In the genomic region with DNA sequence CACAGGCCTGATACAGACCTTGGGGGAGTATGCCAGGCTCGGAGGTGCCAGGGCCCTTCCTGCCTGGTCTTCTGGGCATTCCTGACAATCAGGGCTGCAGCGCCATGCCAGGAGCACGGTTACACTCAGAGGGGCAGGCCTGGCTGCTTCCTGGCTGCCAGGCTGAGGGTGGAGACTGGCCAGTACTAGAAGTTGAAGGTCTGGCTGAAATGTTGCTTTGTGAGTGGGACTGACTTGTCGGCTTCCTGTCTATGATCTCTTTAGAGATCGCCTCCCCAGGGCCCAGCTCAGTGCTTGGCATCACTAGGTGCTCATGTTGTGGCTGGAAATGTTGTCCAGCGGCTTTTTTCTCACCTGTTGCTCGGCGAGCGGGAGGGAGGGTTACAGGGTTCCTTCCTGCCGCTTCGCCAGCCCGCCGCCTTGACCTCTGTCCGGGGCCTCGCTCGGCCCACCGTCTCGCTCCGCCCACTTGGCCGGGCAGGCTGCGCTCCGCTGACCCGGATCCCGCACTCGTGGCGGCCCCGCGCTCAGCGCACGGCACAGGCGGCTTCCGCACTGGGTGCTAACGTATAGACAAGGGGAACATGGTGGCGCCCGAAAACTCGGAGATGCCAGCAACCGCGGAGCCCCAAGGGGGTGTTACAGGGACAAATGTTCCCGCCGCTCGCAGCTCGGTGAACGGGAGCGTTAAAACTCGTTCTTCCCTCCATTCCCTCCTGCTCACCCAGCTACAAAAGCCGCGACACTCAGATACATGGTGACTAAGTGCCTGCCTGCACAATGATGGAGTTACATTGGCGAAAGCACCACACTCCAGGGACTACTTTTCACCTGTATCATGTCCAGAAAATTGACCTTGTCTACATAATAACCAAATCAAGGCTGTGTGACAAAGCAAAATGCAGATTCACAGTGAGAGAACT, we compare ENCODE assay signal across 8 cellular contexts. TPM values are rescaled to one million over a fixed set of nuclear protein-coding genes. Genes with fewer than 3 reads are reported as not detected.
DNase-seq lines count a peak whose midpoint lies in the region; ATAC-seq, FAIRE-seq and TF ChIP-seq lines count a peak whose summit lies in the region.

No MANE protein-coding gene starts in this region.

- POLR2A ChIA-PET in BJ (lab: Charles Lee), result no interaction called here

- H3K36me3 ChIP-seq in BJ (ENCODE audit: control insufficient read depth, insufficient read depth, low read length), result peaks cover 4% of the 10 kb centered on the region

- peak; percentile 58 for FAIRE-seq in urothelium cell line (lab: Jason Lieb, UNC)

- ATAC-seq in GM19025 (IDR thresholded peaks at IDR 0.05; ENCODE audit: low read depth, unreplicated experiment) (peak; percentile 63), HG03571 (IDR thresholded peaks at IDR 0.05; ENCODE audit: unreplicated experiment) (peak; percentile 68)

- H3K4me3 ChIP-seq in BJ (ENCODE audit: low read depth, low read length), result peak overlapping the region; percentile 36

- no peaks in the 10 kb centered on the region for H3K9me3 Mint-ChIP-seq in mesothelial cell of epicardium

- no peak for DNase-seq in BJ (ENCODE audit: low read depth)
- peak; percentile 58 for DNase-seq in dermis blood vessel endothelial cell
- DNase-seq in mesothelial cell of epicardium (ENCODE audit: low spot score in 2 of 2, unreplicated experiment in 2 of 2), result no peak
- DNase-seq in urothelium cell line (ENCODE audit: low spot score), result no peak
- no peak for DNase-seq in NCI-H2107 (lab: John Stamatoyannopoulos, UW)
- no peak for DNase-seq in DMS 273 (lab: John Stamatoyannopoulos, UW; ENCODE audit: unreplicated experiment)

- no peaks in the 10 kb centered on the region for H3K27me3 ChIP-seq in BJ (ENCODE audit: control insufficient read depth, insufficient read depth, low read length)

- H3K4me3 Mint-ChIP-seq in mesothelial cell of epicardium, result peak overlapping the region; percentile 69

- peaks cover 6% of the 10 kb centered on the region for H3K4me1 Mint-ChIP-seq in mesothelial cell of epicardium

- no peaks in the 10 kb centered on the region for H3K36me3 Mint-ChIP-seq in mesothelial cell of epicardium

- no peak for TF ChIP-seq CTCF in BJ (IDR thresholded peaks at IDR 0.05; ENCODE audit: insufficient read depth, low read depth, low read length)
- no peak for TF ChIP-seq CTCF in mesothelial cell of epicardium (IDR thresholded peaks at IDR 0.05; ENCODE audit: unreplicated experiment)

- CTCF ChIA-PET in BJ (lab: Yijun Ruan, JAX), result interaction anchor here (0.6 to 1.5 kb wide), 2 partner anchors 202 to 1456 kb away, joined by 3 to 7 read pairs; no protein-coding TSS in a partner anchor

- H3K27me3 Mint-ChIP-seq in mesothelial cell of epicardium (ENCODE audit: low read depth), result peaks cover 6% of the 10 kb centered on the region

- no peak overlapping the region for H3K27ac Mint-ChIP-seq in mesothelial cell of epicardium

RNA-seq across cellular contexts. Expression of gene PAPLN, which starts 32.7 kb away (rescaled TPM):
- polyA plus RNA-seq in BJ (2011; rRNA removed), result 1.0 and 1.1 TPM in 2 replicates
- polyA minus RNA-seq in BJ (2011; rRNA and poly(A)+ RNA removed), result 0.57 and 1.0 TPM in 2 replicates
- 30.6 and 60.1 TPM in 2 replicates for total RNA-seq in dermis blood vessel endothelial cell
- total RNA-seq in mesothelial cell of epicardium, result 10.6 to 10.9 TPM (median 10.6 TPM) in 3 replicates
